Comparison of ENCODE assay signal across 8 cellular contexts in the genomic region with DNA sequence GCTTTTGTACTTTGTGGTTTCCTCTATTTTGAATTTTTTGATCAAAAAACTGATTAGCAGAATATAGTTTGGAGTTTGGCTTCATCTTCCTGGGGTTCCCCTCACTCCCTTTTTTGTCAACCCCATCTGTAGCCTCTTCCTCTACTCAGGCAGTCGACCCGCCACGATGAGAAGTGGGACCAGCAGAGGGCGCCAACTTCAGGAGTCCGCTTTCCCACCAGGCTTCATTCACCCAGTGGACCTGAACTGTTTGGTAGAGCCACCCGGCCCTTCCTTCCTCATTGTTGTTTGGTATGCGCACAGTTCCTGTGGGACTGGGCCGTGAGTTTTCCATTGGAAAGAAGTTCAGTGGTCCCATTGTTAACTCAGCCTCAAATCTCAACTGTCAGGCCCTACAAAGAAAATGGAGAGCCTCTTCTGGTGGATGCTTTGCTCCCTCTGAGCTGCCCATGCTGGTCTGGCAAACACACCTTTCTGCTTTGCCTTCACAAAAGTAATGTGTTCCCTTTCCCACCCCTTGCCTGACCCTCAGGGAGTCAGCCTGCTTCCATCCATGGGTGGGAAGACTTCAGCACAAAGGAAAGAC. TPM values are rescaled to one million over a fixed set of nuclear protein-coding genes. Genes with fewer than 3 reads are reported as not detected.
DNase-seq lines count a peak whose midpoint lies in the region; TF ChIP-seq lines count a peak whose summit lies in the region.

No MANE protein-coding gene starts in this region.

- H3K27ac Mint-ChIP-seq in nephron = no peak overlapping the region

- H3K4me3 ChIP-seq in epithelial cell of proximal tubule (ENCODE audit: low read depth, low read length) = no peak overlapping the region

- H3K9me3 Mint-ChIP-seq in nephron = no peaks in the 10 kb centered on the region

- no peak overlapping the region for H3K4me3 Mint-ChIP-seq in nephron

- peaks cover 52% of the 10 kb centered on the region for H3K36me3 Mint-ChIP-seq in nephron (ENCODE audit: low read depth)

- no peaks in the 10 kb centered on the region for H3K27me3 Mint-ChIP-seq in nephron (ENCODE audit: low read depth)

- peak; percentile 20 to 40 for DNase-seq in NCI-H524 (lab: John Stamatoyannopoulos, UW)
- no peak for DNase-seq in NCI-H524 treated with DMSO at 0.1 percent for 48 hours (lab: John Stamatoyannopoulos, UW)
- peak; percentile 52 for DNase-seq in NCI-H69 (lab: John Stamatoyannopoulos, UW)
- DNase-seq in activated T-cell treated with anti-CD3 and anti-CD28 coated beads for 1 hour (ENCODE audit: low read depth) = peak; percentile 79
- DNase-seq in epithelial cell of proximal tubule (ENCODE audit: low read depth) = no peak
- DNase-seq in stimulated activated naive CD4-positive, alpha-beta T cell treated with Interleukin-2 at 50 U/mL for 16 hours (lab: John Stamatoyannopoulos, UW) = peak; percentile 67
- DNase-seq in NCI-H2029 treated with DMSO at 0.1 percent for 48 hours (lab: John Stamatoyannopoulos, UW) = no peak

- TF ChIP-seq CTCF in epithelial cell of proximal tubule (conservative IDR thresholded peaks at IDR 0.05; ENCODE audit: low read depth, low read length) (peak; percentile 76), nephron (IDR thresholded peaks at IDR 0.05; ENCODE audit: unreplicated experiment in 3 of 3) (peak; percentile 55 to 68 (median 62))

- H3K4me1 Mint-ChIP-seq in nephron = no peaks in the 10 kb centered on the region

RNA-seq across cellular contexts. Expression of a gene that starts 21.7 kb away (rescaled TPM):
- total RNA-seq in epithelial cell of proximal tubule = 429 and 436 TPM in 2 replicates

RNA-seq across cellular contexts. Expression of a gene that starts 55.9 kb away (rescaled TPM):
- total RNA-seq in epithelial cell of proximal tubule = 21.3 and 21.7 TPM in 2 replicates

Comparison
In these comparisons a context has a peak if more than half of its experiments do, and no peak if none do; other contexts are left out.
1. DNase-seq: peak in NCI-H524 (2 of 2), NCI-H69 (single experiment), activated T-cell treated with anti-CD3 and anti-CD28 coated beads for 1 hour (single experiment) and stimulated activated naive CD4-positive, alpha-beta T cell treated with Interleukin-2 at 50 U/mL for 16 hours (single experiment); none in NCI-H524 treated with DMSO at 0.1 percent for 48 hours (single experiment), epithelial cell of proximal tubule (single experiment) and NCI-H2029 treated with DMSO at 0.1 percent for 48 hours (single experiment).